ENCODE assay signal across 20 cellular contexts in genomic region chr6:56366112-56366852, GRCh38.
A peak's percentile ranks its signal among the peaks of the same experiment; 100 is the strongest.
DNase-seq lines count a peak whose midpoint lies in the region; ATAC-seq, FAIRE-seq and TF ChIP-seq lines count a peak whose summit lies in the region.
"Had no signal": no experiment of that assay in that cellular context is flagged by ENCODE, and none has a peak within 500 bp of the region (broad histone marks: within the 10 kb centered on the region; RNA-seq: fewer than 3 reads in every experiment).

No MANE protein-coding gene starts in this region.

- intact Hi-C loops in PC-3 (cut with micrococcal nuclease), result no loop called here

- no peaks in the 10 kb centered on the region for H4K20me1 ChIP-seq in SK-N-SH (ENCODE audit: insufficient read depth)
- no peaks in the 10 kb centered on the region for H4K20me1 ChIP-seq in PC-3 (ENCODE audit: low read length)

- H3K9me3 ChIP-seq in SK-N-SH (no peaks in the 10 kb centered on the region), PC-3 (ENCODE audit: low read length) (no peaks in the 10 kb centered on the region)
- H3K9me3 ChIP-seq in effector memory CD4-positive, alpha-beta T cell (ENCODE audit: control insufficient read depth, low read length), result no peaks in the 10 kb centered on the region
- H3K9me3 ChIP-seq: Peyer's patch had no signal

- H3K4me3 ChIP-seq in SK-N-SH (ENCODE audit: low read depth in 2 of 2, low read length in 1 of 2) (no peak overlapping the region), PC-3 (ENCODE audit: low read length) (no peak overlapping the region)
- no peak overlapping the region for H3K4me3 ChIP-seq in effector memory CD4-positive, alpha-beta T cell (ENCODE audit: insufficient read depth, low read depth, low read length, poor library complexity, severe bottlenecking)
- H3K4me3 ChIP-seq: Peyer's patch, SK-N-MC had no signal

- H3K27me3 Mint-ChIP-seq in brain (peaks cover 2% of the 10 kb centered on the region), nephron (ENCODE audit: low read depth) (peaks cover 4% of the 10 kb centered on the region)

- H3K4me1 ChIP-seq in SK-N-SH (ENCODE audit: control insufficient read depth in 1 of 2, insufficient read depth in 2 of 2, low read depth in 1 of 2, low read length in 1 of 2), result peaks cover 40 to 42% of the 10 kb centered on the region in 2 experiments
- no peaks in the 10 kb centered on the region for H3K4me1 ChIP-seq in effector memory CD4-positive, alpha-beta T cell (ENCODE audit: control insufficient read depth, insufficient read depth, low read length, poor library complexity, severe bottlenecking)
- H3K4me1 ChIP-seq in PC-3 (ENCODE audit: insufficient read depth, low read length), result peaks cover 45% of the 10 kb centered on the region

- TF ChIP-seq CTCF in SK-N-SH (IDR thresholded peaks at IDR 0.05), result no peak
- TF ChIP-seq CTCF in brain (conservative IDR thresholded peaks at IDR 0.05), result no peak
- TF ChIP-seq CTCF in nephron (IDR thresholded peaks at IDR 0.05; ENCODE audit: unreplicated experiment in 3 of 3), result no peak
- no peak for TF ChIP-seq CTCF in PC-3 (conservative IDR thresholded peaks at IDR 0.05; ENCODE audit: low read depth, low read length)

- H3K9me3 Mint-ChIP-seq in brain (no peaks in the 10 kb centered on the region), nephron (no peaks in the 10 kb centered on the region)

- no peak for TF ChIP-seq RAD21 in SK-N-SH (IDR thresholded peaks at IDR 0.05; ENCODE audit: low read length)

- H3K9ac ChIP-seq in SK-N-SH (no peak overlapping the region), PC-3 (ENCODE audit: low read length) (no peak overlapping the region)

- no TSS peak for BruUV-seq in PC-3 (replicated peaks; lab: Mats Ljungman, UMichigan)

- H3F3A ChIP-seq in SK-N-SH (replicated peaks; ENCODE audit: insufficient read depth) (peaks cover 55% of the 10 kb centered on the region), PC-3 (ENCODE audit: low read length, unreplicated experiment) (peaks cover 11% of the 10 kb centered on the region)

- H3K27ac ChIP-seq in SK-N-SH (ENCODE audit: low read depth in 2 of 2, low read length in 1 of 2) (peak overlapping the region; percentile 96; a peak in 3 of 4 replicates), PC-3 (ENCODE audit: low read length) (no peak overlapping the region)
- H3K27ac ChIP-seq in effector memory CD4-positive, alpha-beta T cell (ENCODE audit: insufficient read depth, low read length, poor library complexity, severe bottlenecking), result no peak overlapping the region
- H3K27ac ChIP-seq: C4-2B, Peyer's patch, SK-N-MC had no signal

- DNase-seq in SK-N-SH, result no peak
- DNase-seq in urothelium cell line (ENCODE audit: low spot score), result no peak
- DNase-seq in NCI-H2171 treated with DMSO at 0.1 percent for 48 hours (lab: John Stamatoyannopoulos, UW), result no peak
- no peak for DNase-seq in effector memory CD4-positive, alpha-beta T cell
- DNase-seq in PC-3, result no peak
- DNase-seq: AML-193, DMS79, KBM-7, NCI-H1105 treated with DMSO at 0.1 percent for 48 hours, NCI-H1694, NCI-H2081 treated with DMSO at 0.1 percent for 48 hours, NCI-H226, NCI-H526, Peyer's patch, Right ventricle myocardium superior had no signal

- H3K36me3 Mint-ChIP-seq in brain, result no peaks in the 10 kb centered on the region
- H3K36me3 Mint-ChIP-seq in nephron (ENCODE audit: low read depth), result no peaks in the 10 kb centered on the region

- TF ChIP-seq EP300 in SK-N-SH (IDR thresholded peaks at IDR 0.05; ENCODE audit: borderline replicate concordance in 1 of 2, low read depth in 1 of 2, low read length in 1 of 2), result 0 out of 4 replicates have a peak, but pooled peaks of 1 of the 2 experiments have one; percentile 13

- H3K27ac Mint-ChIP-seq in brain (peak overlapping the region in 3 of 5 experiments; percentile 28 to 63 (median 37)), nephron (peak overlapping the region; percentile 91 to 98 (median 95))

- POLR2A ChIA-PET in SK-N-SH (lab: Yijun Ruan, JAX), result no interaction called here
- POLR2A ChIA-PET in PC-3 (lab: Charles Lee; ENCODE audit: unreplicated experiment), result no interaction called here

- H3K4me2 ChIP-seq in SK-N-SH (no peak overlapping the region), PC-3 (ENCODE audit: low read length) (no peak overlapping the region)

- H3K36me3 ChIP-seq in SK-N-SH (replicated peaks in 1 of 2; ENCODE audit: control insufficient read depth in 1 of 2, insufficient read depth in 2 of 2, low read length in 1 of 2), result no peaks in the 10 kb centered on the region
- no peaks in the 10 kb centered on the region for H3K36me3 ChIP-seq in effector memory CD4-positive, alpha-beta T cell (ENCODE audit: control insufficient read depth, insufficient read depth, low read length)
- no peaks in the 10 kb centered on the region for H3K36me3 ChIP-seq in PC-3 (ENCODE audit: low read depth, low read length)
- H3K36me3 ChIP-seq: Peyer's patch had no signal

- peak overlapping the region in 1 of 5 experiments; percentile 48 for H3K4me3 Mint-ChIP-seq in brain
- peak overlapping the region in 2 of 3 experiments; percentile 37 to 39 for H3K4me3 Mint-ChIP-seq in nephron

- peak; percentile 35 for FAIRE-seq in urothelium cell line (lab: Jason Lieb, UNC)
- FAIRE-seq: GM12892 had no signal

- no peak for ATAC-seq in PC-3

- H2AFZ ChIP-seq in SK-N-SH (ENCODE audit: low read depth) (no peak overlapping the region), PC-3 (ENCODE audit: low read length) (no peak overlapping the region)

- H3K79me2 ChIP-seq in SK-N-SH (ENCODE audit: insufficient read depth) (no peaks in the 10 kb centered on the region), PC-3 (ENCODE audit: low read length) (no peaks in the 10 kb centered on the region)

- WGBS in SK-N-SH (ENCODE audit: low lambda C conversion rate), result 89% methylated on average over 6 of the region's 6 CpGs

- CTCF ChIA-PET in SK-N-SH (lab: Yijun Ruan, JAX) (interaction anchor here (0.8 to 8.9 kb wide), 4 partner anchors 183 to 227 kb away, joined by 3 to 150 read pairs (median 18); no protein-coding TSS in a partner anchor), PC-3 (lab: Charles Lee) (no interaction called here)

- H3K4me1 Mint-ChIP-seq in brain (peaks cover 50% of the 10 kb centered on the region), nephron (peaks cover 69% of the 10 kb centered on the region)

- H3K9me2 ChIP-seq in SK-N-SH (no peaks in the 10 kb centered on the region), PC-3 (replicated peaks; ENCODE audit: low read length) (no peaks in the 10 kb centered on the region)

- H3K27me3 ChIP-seq in SK-N-SH (ENCODE audit: insufficient read depth), result no peaks in the 10 kb centered on the region
- H3K27me3 ChIP-seq in effector memory CD4-positive, alpha-beta T cell (replicated peaks; ENCODE audit: control insufficient read depth, insufficient read depth, low read length, poor library complexity, severe bottlenecking), result no peaks in the 10 kb centered on the region
- no peaks in the 10 kb centered on the region for H3K27me3 ChIP-seq in PC-3 (ENCODE audit: low read length)
- H3K27me3 ChIP-seq: Peyer's patch had no signal

TF ChIP-seq in SK-N-SH, 30 proteins besides CTCF, POLR2A, EP300 and RAD21:
- TF ChIP-seq TAF1 (IDR thresholded peaks at IDR 0.05; ENCODE audit: borderline replicate concordance, low read depth, low read length) (no peak), YY1 (IDR thresholded peaks at IDR 0.05; ENCODE audit: low read depth) (no peak), MXI1 (IDR thresholded peaks at IDR 0.05; ENCODE audit: low read depth, low read length) (no peak), EZH2phosphoT487 (IDR thresholded peaks at IDR 0.05; ENCODE audit: borderline replicate concordance, low read depth) (no peak), USF2 (IDR thresholded peaks at IDR 0.05; ENCODE audit: borderline replicate concordance, low read depth, low read length) (no peak), PBX3 (IDR thresholded peaks at IDR 0.05) (peak; percentile 67), NFIC (IDR thresholded peaks at IDR 0.05; ENCODE audit: borderline replicate concordance) (0 out of 2 replicates have a peak, but pooled peaks have one; percentile 7)

Comparison
In these comparisons a context has a peak if more than half of its experiments do, and no peak if none do; other contexts are left out.
1. H3K27ac ChIP-seq: peak in SK-N-SH (2 of 2); none in effector memory CD4-positive, alpha-beta T cell (single experiment) and PC-3 (single experiment).